ENCODE assay signal across 22 cellular contexts in the genomic region with DNA sequence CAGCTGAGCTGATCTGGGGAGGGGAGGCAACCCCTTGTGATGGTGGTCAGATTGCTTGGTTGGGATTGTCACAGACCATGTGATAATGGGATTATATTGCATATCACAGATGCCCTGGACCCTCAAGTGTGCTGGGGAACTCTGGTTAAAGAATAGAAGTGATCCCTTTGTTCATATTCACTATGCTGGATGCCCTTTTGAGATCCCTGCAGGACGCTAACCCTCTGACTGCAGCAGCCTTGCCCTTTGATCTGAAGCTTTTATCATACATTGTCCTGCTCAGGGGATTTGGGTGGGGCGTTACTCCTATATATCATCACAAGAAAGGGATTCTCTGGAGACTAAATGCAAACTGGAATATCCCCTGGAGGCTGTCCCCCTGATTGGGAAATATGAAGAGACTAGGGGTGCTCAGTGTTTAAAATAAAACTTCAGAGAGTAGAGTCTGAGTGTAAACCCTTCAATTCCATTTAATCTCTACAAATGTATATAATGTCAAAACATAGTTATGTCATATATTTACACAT.
"Had no signal": no experiment of that assay in that cellular context is flagged by ENCODE, and none has a peak within 500 bp of the region (broad histone marks: within the 10 kb centered on the region; RNA-seq: fewer than 3 reads in every experiment).

No MANE protein-coding gene starts in this region.

- DNase-seq: effector CD4-positive, alpha-beta T cell; glutamatergic neuron; left colon; left ventricle myocardium superior; naive thymus-derived CD4-positive, alpha-beta T cell; nephron progenitor cell; psoas muscle; retina; stimulated activated CD4-positive, alpha-beta T cell treated with anti-CD3 and anti-CD28 coated beads, Interleukin-2, amount 100 ng/mL, for 24 hours; stimulated activated CD4-positive, alpha-beta T cell treated with anti-CD3 and anti-CD28 coated beads, Interleukin-4, amount 100 ng/mL, for 4 hours; stimulated activated naive CD4-positive, alpha-beta T cell; stomach; substantia nigra; transverse colon had no signal

- H3K27ac ChIP-seq: gastroesophageal sphincter, neutrophil, psoas muscle, stomach, thoracic aorta, transverse colon had no signal

- H3K36me3 ChIP-seq: gastroesophageal sphincter, neutrophil, stomach, thoracic aorta, transverse colon had no signal

- H3K4me3 Mint-ChIP-seq: naive thymus-derived CD4-positive, alpha-beta T cell; nephron progenitor cell had no signal

- H3K27ac Mint-ChIP-seq: naive thymus-derived CD4-positive, alpha-beta T cell; nephron progenitor cell had no signal

- H3K9me3 ChIP-seq: gastroesophageal sphincter, neutrophil, psoas muscle, stomach, thoracic aorta, transverse colon had no signal

- ATAC-seq: esophagus mucosa; gastroesophageal sphincter; left colon; left ventricle myocardium superior; naive thymus-derived CD4-positive, alpha-beta T cell; psoas muscle; sciatic nerve had no signal

- H3K4me1 ChIP-seq: psoas muscle had no signal

- H3K4me3 ChIP-seq: coronary artery, gastroesophageal sphincter, lung, psoas muscle, stomach, thoracic aorta, transverse colon had no signal

- FAIRE-seq: endometrium had no signal

- H3K9me3 Mint-ChIP-seq: naive thymus-derived CD4-positive, alpha-beta T cell had no signal

- H3K27me3 ChIP-seq: neutrophil had no signal
